16 cellular contexts compared by ENCODE assay signal in genomic region chr7:139909379-139910050, GRCh38.
DNase-seq lines count a peak whose midpoint lies in the region; ATAC-seq and TF ChIP-seq lines count a peak whose summit lies in the region.
"Had no signal": no experiment of that assay in that cellular context is flagged by ENCODE, and none has a peak within 500 bp of the region (broad histone marks: within the 10 kb centered on the region; RNA-seq: fewer than 3 reads in every experiment).

No MANE protein-coding gene starts in this region.

- H3K4me3 ChIP-seq in epithelial cell of esophagus (ENCODE audit: low read length) (no peak overlapping the region), spleen (no peak overlapping the region)
- H3K4me3 ChIP-seq: smooth muscle cell, testis had no signal

- WGBS in spleen, 5 donors = 90 to 95% (median 92%) methylated on average over 6 of the region's 6 CpGs

- H3K27ac ChIP-seq in spleen = no peak overlapping the region
- H3K27ac ChIP-seq: 22Rv1, HL-60, testis had no signal

- no peak for TF ChIP-seq CTCF in epithelial cell of esophagus (IDR thresholded peaks at IDR 0.05; ENCODE audit: insufficient read depth, low read depth, low read length, missing control alignments)
- TF ChIP-seq CTCF in spleen (IDR thresholded peaks at IDR 0.05 in 8 of 11, conservative IDR thresholded peaks at IDR 0.05 in 3 of 11) = no peak

- peaks cover 0 to 6% (median 0%) of the 10 kb centered on the region in 8 donors for H3K9me3 ChIP-seq in spleen
- H3K9me3 ChIP-seq: testis had no signal

- DNase-seq in DMS 273 (lab: John Stamatoyannopoulos, UW; ENCODE audit: unreplicated experiment) (peak; percentile 52), DMS 273 treated with DMSO at 0.1 percent for 48 hours (lab: John Stamatoyannopoulos, UW) (no peak), NCI-H69 (lab: John Stamatoyannopoulos, UW) (peak; percentile 93), epithelial cell of esophagus (ENCODE audit: low read depth) (peak; percentile 53), sciatic nerve (ENCODE audit: low spot score) (no peak), spleen (no peak)
- DNase-seq in stimulated activated CD4-positive, alpha-beta T cell treated with anti-CD3 and anti-CD28 coated beads, Interleukin-4, amount 100 ng/mL, for 24 hours = no peak
- DNase-seq: activated naive CD4-positive, alpha-beta T cell treated with anti-CD3 and anti-CD28 coated beads, Interleukin-2, amount 50 U/mL, for 16 hours; foreskin melanocyte; naive thymus-derived CD8-positive, alpha-beta T cell; SHP77 treated with DMSO at 0.1 percent for 48 hours; testis had no signal

- peaks cover 0 to 28% (median 14%) of the 10 kb centered on the region in 6 donors for H3K4me1 ChIP-seq in spleen
- H3K4me1 ChIP-seq: testis had no signal

- no peaks in the 10 kb centered on the region for H3K27me3 ChIP-seq in spleen (replicated peaks in 1 of 7)
- H3K27me3 ChIP-seq: testis had no signal

- ATAC-seq in sciatic nerve (peak; percentile 53), HG02885 (IDR thresholded peaks at IDR 0.05; ENCODE audit: poor library complexity, unreplicated experiment) (no peak)
- ATAC-seq: naive thymus-derived CD8-positive, alpha-beta T cell had no signal

- no peak for TF ChIP-seq POLR2A in spleen (IDR thresholded peaks at IDR 0.05)

- H3K36me3 ChIP-seq in spleen = peaks cover 0 to 50% (median 0%) of the 10 kb centered on the region in 6 donors

- intact Hi-C loops in sciatic nerve (cut with DNase I) = no loop called here
- intact Hi-C loops in spleen (cut with DNase I; ENCODE audit: low total_unique reads) = no loop called here

Comparison
In these comparisons a context has a peak if more than half of its experiments do, and no peak if none do; other contexts are left out.
1. DNase-seq: peak in DMS 273 (single experiment), NCI-H69 (single experiment) and epithelial cell of esophagus (single experiment); none in DMS 273 treated with DMSO at 0.1 percent for 48 hours (single experiment), sciatic nerve (single experiment), spleen (single experiment) and stimulated activated CD4-positive, alpha-beta T cell treated with anti-CD3 and anti-CD28 coated beads, Interleukin-4, amount 100 ng/mL, for 24 hours (single experiment).